1 cellular context compared by ENCODE assay signal in the genomic region with DNA sequence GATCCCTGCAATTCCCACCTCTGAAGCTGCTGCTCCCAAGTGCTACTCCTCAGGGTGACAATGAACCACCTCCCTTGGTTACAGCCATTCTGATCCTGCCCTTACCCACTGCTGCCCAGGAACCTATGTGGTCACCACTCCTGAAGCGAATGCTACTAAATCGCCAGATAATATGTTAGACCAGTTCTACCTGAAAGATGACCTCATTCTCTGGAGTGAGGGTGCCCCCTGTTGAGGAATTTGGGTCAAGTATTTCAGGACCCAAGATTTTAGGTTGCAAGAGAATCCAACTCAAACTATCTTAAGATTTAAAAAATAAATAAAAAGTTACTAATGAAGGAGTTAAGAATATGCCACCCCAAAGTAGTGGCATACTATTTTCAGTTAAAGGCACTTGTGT.
A peak's percentile ranks its signal among the peaks of the same experiment; 100 is the strongest.
TF ChIP-seq lines count a peak whose summit lies in the region.

No MANE protein-coding gene starts in this region.

TF ChIP-seq in K562, 482 proteins besides CTCF, POLR2A, EP300 and RAD21:
- TF ChIP-seq, protein P1, sequence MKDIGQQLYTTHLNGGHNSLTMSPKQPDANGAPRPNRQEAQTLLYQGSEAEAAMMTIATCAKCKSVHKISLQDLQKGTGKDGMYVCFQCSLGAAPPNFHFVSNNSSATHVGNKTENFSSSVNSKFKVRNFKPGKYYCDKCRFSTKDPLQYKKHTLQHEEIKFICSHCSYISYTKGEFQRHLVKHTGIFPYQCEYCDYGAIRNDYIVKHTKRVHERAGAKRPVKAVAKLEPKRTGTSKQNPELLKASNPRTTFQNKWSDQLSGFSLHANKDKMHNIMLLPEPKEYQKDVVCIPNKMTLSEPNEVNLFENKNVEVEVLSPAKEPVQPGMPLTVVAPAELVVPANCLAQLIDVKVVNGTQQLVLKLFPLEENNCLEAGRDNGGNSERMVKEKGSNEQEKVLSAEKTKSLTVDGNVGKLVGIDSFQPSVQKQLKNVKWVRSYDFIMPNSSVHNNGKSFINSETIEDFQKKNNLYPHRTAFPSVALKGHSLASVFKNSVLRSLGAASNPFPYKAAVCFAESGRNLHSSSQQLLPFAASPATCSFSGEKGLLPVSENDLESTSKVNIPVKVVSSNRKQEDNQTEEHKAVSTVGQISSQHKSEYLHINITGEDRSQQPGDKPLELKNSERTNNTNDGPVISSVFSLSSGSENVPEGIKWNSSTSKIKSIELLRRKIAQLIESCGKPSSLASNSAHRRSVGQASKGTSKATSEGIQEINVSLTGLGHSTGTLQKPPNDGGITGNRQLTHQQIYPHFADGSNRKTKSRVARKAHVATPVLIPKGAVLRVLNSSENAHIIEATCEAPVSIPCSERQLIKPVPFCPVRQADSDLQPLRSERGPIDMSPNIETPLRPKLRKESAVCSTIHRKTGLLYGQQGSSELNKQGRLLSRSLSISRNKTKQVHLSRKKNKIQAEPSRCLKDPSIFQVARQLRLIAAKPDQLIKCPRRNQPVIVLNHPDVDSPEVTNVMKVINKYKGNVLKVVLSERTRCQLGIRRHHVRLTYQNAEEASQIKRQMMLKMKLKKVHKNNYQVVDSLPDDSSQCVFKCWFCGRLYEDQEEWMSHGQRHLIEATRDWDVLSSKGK (CRISPR knock-in tag; IDR thresholded peaks at IDR 0.05) = no peak
- TF ChIP-seq, protein P2, sequence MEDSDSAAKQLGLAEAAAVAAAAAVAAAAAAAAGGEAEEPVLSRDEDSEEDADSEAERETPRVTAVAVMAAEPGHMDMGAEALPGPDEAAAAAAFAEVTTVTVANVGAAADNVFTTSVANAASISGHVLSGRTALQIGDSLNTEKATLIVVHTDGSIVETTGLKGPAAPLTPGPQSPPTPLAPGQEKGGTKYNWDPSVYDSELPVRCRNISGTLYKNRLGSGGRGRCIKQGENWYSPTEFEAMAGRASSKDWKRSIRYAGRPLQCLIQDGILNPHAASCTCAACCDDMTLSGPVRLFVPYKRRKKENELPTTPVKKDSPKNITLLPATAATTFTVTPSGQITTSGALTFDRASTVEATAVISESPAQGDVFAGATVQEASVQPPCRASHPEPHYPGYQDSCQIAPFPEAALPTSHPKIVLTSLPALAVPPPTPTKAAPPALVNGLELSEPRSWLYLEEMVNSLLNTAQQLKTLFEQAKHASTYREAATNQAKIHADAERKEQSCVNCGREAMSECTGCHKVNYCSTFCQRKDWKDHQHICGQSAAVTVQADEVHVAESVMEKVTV (CRISPR knock-in tag; IDR thresholded peaks at IDR 0.05) = peak; percentile 78
- TF ChIP-seq, protein P3, sequence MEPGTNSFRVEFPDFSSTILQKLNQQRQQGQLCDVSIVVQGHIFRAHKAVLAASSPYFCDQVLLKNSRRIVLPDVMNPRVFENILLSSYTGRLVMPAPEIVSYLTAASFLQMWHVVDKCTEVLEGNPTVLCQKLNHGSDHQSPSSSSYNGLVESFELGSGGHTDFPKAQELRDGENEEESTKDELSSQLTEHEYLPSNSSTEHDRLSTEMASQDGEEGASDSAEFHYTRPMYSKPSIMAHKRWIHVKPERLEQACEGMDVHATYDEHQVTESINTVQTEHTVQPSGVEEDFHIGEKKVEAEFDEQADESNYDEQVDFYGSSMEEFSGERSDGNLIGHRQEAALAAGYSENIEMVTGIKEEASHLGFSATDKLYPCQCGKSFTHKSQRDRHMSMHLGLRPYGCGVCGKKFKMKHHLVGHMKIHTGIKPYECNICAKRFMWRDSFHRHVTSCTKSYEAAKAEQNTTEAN (CRISPR knock-in tag; IDR thresholded peaks at IDR 0.05) = no peak
- no peak for TF ChIP-seq ATF1 (CRISPR knock-in tag; IDR thresholded peaks at IDR 0.05)
- no peak for TF ChIP-seq ATF1 (tag; IDR thresholded peaks at IDR 0.05)
- TF ChIP-seq RCOR1 (IDR thresholded peaks at IDR 0.05; ENCODE audit: borderline replicate concordance in 1 of 2, low read depth in 2 of 2, low read length in 2 of 2) = no peak
- no peak for TF ChIP-seq HCFC1 (IDR thresholded peaks at IDR 0.05; ENCODE audit: low read depth, low read length)
- TF ChIP-seq HMG20B (CRISPR knock-in tag; IDR thresholded peaks at IDR 0.05) = no peak
- 0 out of 2 replicates have a peak, but pooled peaks have one; percentile 21 for TF ChIP-seq SMC3 (conservative IDR thresholded peaks at IDR 0.05; ENCODE audit: insufficient read depth, low read depth, low read length)
- TF ChIP-seq RFX1 (IDR thresholded peaks at IDR 0.05) = no peak
- TF ChIP-seq LARP7 (IDR thresholded peaks at IDR 0.05) = no peak
- TF ChIP-seq BRF1 (IDR thresholded peaks at IDR 0.05; ENCODE audit: borderline replicate concordance, extremely low read depth, insufficient read length) = no peak
- TF ChIP-seq, protein P4, sequence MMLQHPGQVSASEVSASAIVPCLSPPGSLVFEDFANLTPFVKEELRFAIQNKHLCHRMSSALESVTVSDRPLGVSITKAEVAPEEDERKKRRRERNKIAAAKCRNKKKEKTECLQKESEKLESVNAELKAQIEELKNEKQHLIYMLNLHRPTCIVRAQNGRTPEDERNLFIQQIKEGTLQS (IDR thresholded peaks at IDR 0.05) = peak; percentile 67
- TF ChIP-seq, protein P4 (CRISPR knock-in tag; conservative IDR thresholded peaks at IDR 0.05) = no peak
- no peak for TF ChIP-seq HEY1 (CRISPR knock-in tag; IDR thresholded peaks at IDR 0.05; ENCODE audit: borderline replicate concordance)
- TF ChIP-seq ZBTB7A (IDR thresholded peaks at IDR 0.05; ENCODE audit: borderline replicate concordance, control insufficient read depth, low read depth, low read length) = no peak
- no peak for TF ChIP-seq JUND (IDR thresholded peaks at IDR 0.05; ENCODE audit: borderline replicate concordance, low read depth, low read length)
- TF ChIP-seq JUND (tag; IDR thresholded peaks at IDR 0.05; ENCODE audit: borderline replicate concordance, low read depth, low read length) = peak; percentile 33; the same call in 1 of the 3 replicates
TF ChIP-seq in K562: peak in this region for 4.
